ENCODE assay signal across 9 cellular contexts in the genomic region with DNA sequence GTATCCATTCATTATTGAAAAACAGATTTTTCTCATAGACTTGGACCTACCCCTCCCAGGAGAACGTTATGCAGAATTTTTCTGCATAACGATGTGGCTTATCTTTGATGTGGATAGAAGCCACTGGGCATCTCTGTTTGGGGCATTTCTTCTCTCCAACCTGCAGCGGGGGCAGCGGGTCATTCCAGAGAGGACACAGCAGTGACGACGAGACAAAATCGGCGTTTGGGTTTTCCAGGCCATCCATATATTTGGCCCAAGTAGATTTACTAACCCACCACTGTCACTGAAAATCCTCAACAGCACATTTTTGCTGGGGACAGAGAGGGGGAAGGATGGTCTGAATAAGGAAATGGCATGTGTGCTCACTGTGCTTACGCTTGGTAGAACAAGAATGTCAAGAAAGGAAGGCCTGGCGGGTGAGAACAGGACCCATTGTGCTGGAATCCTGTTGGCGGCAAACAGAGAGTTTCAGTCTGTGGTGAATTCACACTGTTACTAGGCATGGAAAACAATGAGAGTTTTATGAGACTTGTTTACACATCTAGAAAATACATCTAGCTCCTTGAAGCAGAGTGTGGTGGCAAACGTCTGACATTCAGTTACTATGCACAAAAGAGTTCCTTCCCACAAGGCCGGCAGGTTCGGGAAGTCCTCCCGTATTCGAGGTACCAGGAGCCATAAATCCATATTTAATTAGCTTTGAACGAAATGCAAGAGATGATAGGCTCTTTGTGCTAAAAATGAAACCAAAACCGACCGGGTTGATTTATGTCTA.
DNase-seq lines count a peak whose midpoint lies in the region; ATAC-seq and TF ChIP-seq lines count a peak whose summit lies in the region.
"Had no signal": no experiment of that assay in that cellular context is flagged by ENCODE, and none has a peak within 500 bp of the region (broad histone marks: within the 10 kb centered on the region; RNA-seq: fewer than 3 reads in every experiment).

No MANE protein-coding gene starts in this region.

- H3K4me1 ChIP-seq in mesenchymal stem cell (ENCODE audit: control insufficient read depth, insufficient read depth, low read depth, low read length) (peaks cover 24% of the 10 kb centered on the region), tibial artery (peaks cover 7 to 56% (median 36%) of the 10 kb centered on the region in 4 donors)

- no peaks in the 10 kb centered on the region for H3K9me3 ChIP-seq in mesenchymal stem cell (ENCODE audit: control insufficient read depth, low read length)
- no peaks in the 10 kb centered on the region for H3K9me3 ChIP-seq in tibial artery

- H3K79me1 ChIP-seq in mesenchymal stem cell (replicated peaks; ENCODE audit: low read length, poor library complexity, severe bottlenecking) = peaks cover 3% of the 10 kb centered on the region

- peak overlapping the region; percentile 49 to 81 for H3K18ac ChIP-seq in mesenchymal stem cell (ENCODE audit: low read depth in 1 of 2, low read length in 2 of 2)

- CTCF ChIA-PET in MCF 10A (lab: Yijun Ruan, JAX) = interaction anchor here (0.7 kb wide), 1 partner anchor 253 kb away, joined by 3 read pairs; no protein-coding TSS in a partner anchor

- H3K36me3 ChIP-seq in mesenchymal stem cell (ENCODE audit: control insufficient read depth in 1 of 2, insufficient read depth in 2 of 2, low read depth in 1 of 2, low read length in 2 of 2) (no peaks in the 10 kb centered on the region), tibial artery (no peaks in the 10 kb centered on the region)

- no peak for ATAC-seq in activated T-cell treated with anti-CD3 and anti-CD28 coated beads, Interleukin-2, amount 50 U/mL, for 72 hours (replicated peaks in 1 of 2)
- ATAC-seq in HG02763 (IDR thresholded peaks at IDR 0.05; ENCODE audit: unreplicated experiment) (no peak), GM21825 (IDR thresholded peaks at IDR 0.05; ENCODE audit: unreplicated experiment) (no peak)

- H3K9ac ChIP-seq in mesenchymal stem cell (ENCODE audit: low read length) = peak overlapping the region; percentile 86

- DNase-seq in activated T-cell treated with anti-CD3 and anti-CD28 coated beads, Interleukin-2, amount 50 U/mL, for 72 hours = no peak
- DNase-seq in activated T-cell treated with anti-CD3 and anti-CD28 coated beads for 4 hours (no peak), MCF 10A (ENCODE audit: unreplicated experiment) (no peak), mesenchymal stem cell (peak; percentile 53), tibial artery (no peak), NCI-H2107 treated with DMSO at 0.1 percent for 48 hours (lab: John Stamatoyannopoulos, UW; ENCODE audit: unreplicated experiment) (no peak)
- DNase-seq: NCI-H2081 had no signal

- peaks cover 42% of the 10 kb centered on the region for H3K4me1 Mint-ChIP-seq in activated T-cell treated with anti-CD3 and anti-CD28 coated beads, Interleukin-2, amount 50 U/mL, for 72 hours (ENCODE audit: low read depth)
- peaks cover 44% of the 10 kb centered on the region for H3K4me1 Mint-ChIP-seq in MCF 10A (ENCODE audit: insufficient read depth, unreplicated experiment)

- POLR2A ChIA-PET in MCF 10A (lab: Yijun Ruan, JAX) = interaction anchor here (0.6 to 2.0 kb wide), 22 partner anchors 10 to 882 kb away, joined by 3 to 24 read pairs (median 4); partner anchors contain the start of gene KLF6

- peaks cover 22% of the 10 kb centered on the region for H3K27me3 Mint-ChIP-seq in activated T-cell treated with anti-CD3 and anti-CD28 coated beads, Interleukin-2, amount 50 U/mL, for 72 hours (ENCODE audit: low read depth)
- no peaks in the 10 kb centered on the region for H3K27me3 Mint-ChIP-seq in MCF 10A (ENCODE audit: insufficient read depth, unreplicated experiment)

- peak overlapping the region; percentile 74 for H2AK5ac ChIP-seq in mesenchymal stem cell (ENCODE audit: low read length, severe bottlenecking)

- no peak overlapping the region for H3K23ac ChIP-seq in mesenchymal stem cell (ENCODE audit: low read length in 2 of 2)

- intact Hi-C loops in MCF 10A (cut with micrococcal nuclease) (no loop called here), tibial artery (cut with DNase I; ENCODE audit: low total_unique reads) (loop anchor here (10.0 kb wide), 1 partner anchor 573 kb away; no protein-coding TSS in a partner anchor)

- H4K8ac ChIP-seq in mesenchymal stem cell (ENCODE audit: low read length) = peak overlapping the region; percentile 30

- H3K14ac ChIP-seq in mesenchymal stem cell (ENCODE audit: low read length in 2 of 2) = no peak overlapping the region

- WGBS in mesenchymal stem cell = 75% methylated on average over 18 of the region's 19 CpGs

- H2AFZ ChIP-seq in mesenchymal stem cell (ENCODE audit: low read depth, low read length) = no peak overlapping the region

- H2BK12ac ChIP-seq in mesenchymal stem cell (ENCODE audit: low read length in 2 of 2) = peak overlapping the region; percentile 69 to 87

- TF ChIP-seq CTCF in MCF 10A (IDR thresholded peaks at IDR 0.05; ENCODE audit: unreplicated experiment) (no peak), tibial artery (IDR thresholded peaks at IDR 0.05) (no peak)

- H3K4me3 Mint-ChIP-seq in activated T-cell treated with anti-CD3 and anti-CD28 coated beads, Interleukin-2, amount 50 U/mL, for 72 hours = peak overlapping the region; percentile 51 to 83
- H3K4me3 Mint-ChIP-seq in MCF 10A (ENCODE audit: unreplicated experiment) = peak overlapping the region; percentile 13

- BruUV-seq in MCF 10A (replicated peaks; lab: Mats Ljungman, UMichigan) = no TSS peak

- no peaks in the 10 kb centered on the region for H3K36me3 Mint-ChIP-seq in activated T-cell treated with anti-CD3 and anti-CD28 coated beads, Interleukin-2, amount 50 U/mL, for 72 hours (ENCODE audit: insufficient read depth in 2 of 2)
- H3K36me3 Mint-ChIP-seq in MCF 10A (ENCODE audit: insufficient read depth, unreplicated experiment) = no peaks in the 10 kb centered on the region

- H4K91ac ChIP-seq in mesenchymal stem cell (ENCODE audit: low read length) = peak overlapping the region; percentile 46

- H3K9me3 Mint-ChIP-seq in activated T-cell treated with anti-CD3 and anti-CD28 coated beads, Interleukin-2, amount 50 U/mL, for 72 hours = no peaks in the 10 kb centered on the region
- no peaks in the 10 kb centered on the region for H3K9me3 Mint-ChIP-seq in MCF 10A (ENCODE audit: unreplicated experiment)

- H2BK120ac ChIP-seq in mesenchymal stem cell (ENCODE audit: low read depth, low read length) = peak overlapping the region; percentile 50

- peak overlapping the region; percentile 92 for H2BK5ac ChIP-seq in mesenchymal stem cell (ENCODE audit: low read depth, low read length, poor library complexity, severe bottlenecking)

- H3K4me3 ChIP-seq in mesenchymal stem cell (ENCODE audit: insufficient read depth in 1 of 2, low read depth in 1 of 2, low read length in 2 of 2) (peak overlapping the region in 1 of 2 experiments; percentile 52), tibial artery (peak overlapping the region; percentile 29 to 42)

- H3K27me3 ChIP-seq in mesenchymal stem cell (ENCODE audit: control insufficient read depth in 1 of 2, insufficient read depth in 1 of 2, low read length in 2 of 2) (no peaks in the 10 kb centered on the region), tibial artery (no peaks in the 10 kb centered on the region)

- peak overlapping the region; percentile 97 for H3K27ac ChIP-seq in mesenchymal stem cell (ENCODE audit: low read length, poor library complexity, severe bottlenecking)
- peak overlapping the region; percentile 62 to 63 for H3K27ac ChIP-seq in tibial artery

- peak overlapping the region; percentile 33 for H3K4me2 ChIP-seq in mesenchymal stem cell (ENCODE audit: low read length, poor library complexity, severe bottlenecking)

- peak overlapping the region; percentile 90 to 95 for H3K4ac ChIP-seq in mesenchymal stem cell (ENCODE audit: low read depth in 1 of 2, low read length in 2 of 2)

- peak overlapping the region; percentile 50 for H3K27ac Mint-ChIP-seq in activated T-cell treated with anti-CD3 and anti-CD28 coated beads, Interleukin-2, amount 50 U/mL, for 72 hours
- peak overlapping the region; percentile 74 for H3K27ac Mint-ChIP-seq in MCF 10A (ENCODE audit: low read depth, unreplicated experiment)

- H2BK15ac ChIP-seq in mesenchymal stem cell (ENCODE audit: low read depth, poor library complexity, severe bottlenecking) = peak overlapping the region; percentile 0
